Comparison of ENCODE assay signal across 1 cellular context in the genomic region with DNA sequence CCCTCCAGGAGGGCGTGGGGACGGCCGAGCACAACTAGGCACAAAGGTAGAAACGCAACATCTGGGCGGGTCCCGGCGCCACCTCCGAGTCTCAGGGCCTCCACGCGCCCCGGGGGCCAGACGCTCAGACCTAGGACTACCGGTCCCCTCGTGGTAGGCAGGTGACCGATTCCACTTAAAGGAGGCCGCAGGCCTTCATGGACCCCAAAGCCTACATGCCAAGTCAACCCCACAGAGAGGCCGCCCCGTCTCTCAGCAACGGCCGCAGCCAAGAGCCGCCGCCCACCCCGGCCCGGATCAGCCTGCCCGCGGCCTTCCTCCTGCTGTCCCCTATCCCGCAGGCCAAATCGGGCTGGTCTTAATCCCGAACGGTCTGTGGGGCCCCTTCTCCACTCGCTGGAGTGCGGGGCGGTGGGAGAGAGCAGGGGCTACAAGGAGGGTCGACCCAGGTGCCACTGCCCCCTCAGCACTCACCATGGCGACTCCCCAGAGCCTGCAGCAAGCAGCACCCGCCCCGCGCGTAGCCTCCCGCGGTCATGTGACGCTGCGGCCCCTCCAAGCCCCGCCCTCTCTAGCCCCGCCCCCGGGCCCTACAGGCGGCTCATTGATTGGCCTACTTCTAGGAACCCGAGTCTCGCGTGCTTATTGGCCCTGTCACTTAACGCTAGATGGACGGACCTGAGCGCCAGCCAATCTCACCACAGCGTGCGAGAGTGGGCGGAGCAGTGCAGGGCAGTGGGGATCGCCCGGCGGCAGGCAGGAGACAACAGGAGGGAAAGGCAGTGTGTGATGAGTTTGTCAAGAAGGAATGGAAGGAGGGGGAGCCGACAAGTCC.
A peak's percentile ranks its signal among the peaks of the same experiment; 100 is the strongest.
TF ChIP-seq lines count a peak whose summit lies in the region.

VPS35 (minus strand) TSS at position 522 of the 835 bp plus-strand sequence; CDS start at position 477, 45 bp downstream.

TF ChIP-seq in K562, 482 proteins besides CTCF, POLR2A, EP300 and RAD21 (continued from another document and continues in another):
- TF ChIP-seq CHD7 (IDR thresholded peaks at IDR 0.05; ENCODE audit: low read depth, low read length) (no peak), HMG20A (CRISPR knock-in tag; conservative IDR thresholded peaks at IDR 0.05) (no peak), ZZZ3 (IDR thresholded peaks at IDR 0.05) (no peak), SOX6 (IDR thresholded peaks at IDR 0.05) (no peak), ARID2 (IDR thresholded peaks at IDR 0.05) (no peak), SMARCB1 (IDR thresholded peaks at IDR 0.05; ENCODE audit: insufficient read length, low read depth) (no peak), ZNF41 (CRISPR knock-in tag; conservative IDR thresholded peaks at IDR 0.05) (0 out of 2 replicates have a peak, but pooled peaks have one; percentile 14), TEAD1 (CRISPR knock-in tag; IDR thresholded peaks at IDR 0.05) (peak in 1 of 2 experiments; percentile 14; a peak in 1 of 4 replicates), TEAD2 (tag; IDR thresholded peaks at IDR 0.05) (no peak), JUNB (CRISPR knock-in tag; conservative IDR thresholded peaks at IDR 0.05) (no peak), DACH1 (IDR thresholded peaks at IDR 0.05; ENCODE audit: partially characterized antibody) (no peak), MXI1 (IDR thresholded peaks at IDR 0.05; ENCODE audit: low read depth, low read length) (no peak; the same call in 1 of the 2 replicates), ETS2 (tag; IDR thresholded peaks at IDR 0.05; ENCODE audit: borderline replicate concordance, poor library complexity, severe bottlenecking) (no peak), ZNF140 (CRISPR knock-in tag; IDR thresholded peaks at IDR 0.05) (no peak), SAP30 (IDR thresholded peaks at IDR 0.05; ENCODE audit: borderline replicate concordance, insufficient read depth, low read depth, low read length, poor library complexity, severe bottlenecking) (peak; percentile 88), NR2F6 (CRISPR knock-in tag; IDR thresholded peaks at IDR 0.05) (no peak), USF1 (CRISPR knock-in tag; IDR thresholded peaks at IDR 0.05) (peak; percentile 95), SPI1 (IDR thresholded peaks at IDR 0.05; ENCODE audit: borderline replicate concordance, low read depth, low read length) (no peak), PHF8 (IDR thresholded peaks at IDR 0.05; ENCODE audit: borderline replicate concordance, low read length) (peak; percentile 68; the same call in 1 of the 2 replicates), ZNF318 (IDR thresholded peaks at IDR 0.05; ENCODE audit: borderline replicate concordance in 1 of 2, low read depth in 1 of 2) (no peak), HDAC3 (IDR thresholded peaks at IDR 0.05; ENCODE audit: borderline replicate concordance, partially characterized antibody) (no peak), STAT5B (CRISPR knock-in tag; IDR thresholded peaks at IDR 0.05) (no peak), U2AF2 (optimal IDR thresholded peaks at IDR 0.05; ENCODE audit: low read depth, low read length) (no peak), HIVEP1 (CRISPR knock-in tag; IDR thresholded peaks at IDR 0.05) (no peak), ZBTB34 (CRISPR knock-in tag; IDR thresholded peaks at IDR 0.05) (no peak), ZNF23 (CRISPR knock-in tag; IDR thresholded peaks at IDR 0.05) (no peak), FOXK1 (CRISPR knock-in tag; IDR thresholded peaks at IDR 0.05; ENCODE audit: borderline replicate concordance) (peak; percentile 59; the same call in 1 of the 2 replicates)
- TF ChIP-seq, protein P1, sequence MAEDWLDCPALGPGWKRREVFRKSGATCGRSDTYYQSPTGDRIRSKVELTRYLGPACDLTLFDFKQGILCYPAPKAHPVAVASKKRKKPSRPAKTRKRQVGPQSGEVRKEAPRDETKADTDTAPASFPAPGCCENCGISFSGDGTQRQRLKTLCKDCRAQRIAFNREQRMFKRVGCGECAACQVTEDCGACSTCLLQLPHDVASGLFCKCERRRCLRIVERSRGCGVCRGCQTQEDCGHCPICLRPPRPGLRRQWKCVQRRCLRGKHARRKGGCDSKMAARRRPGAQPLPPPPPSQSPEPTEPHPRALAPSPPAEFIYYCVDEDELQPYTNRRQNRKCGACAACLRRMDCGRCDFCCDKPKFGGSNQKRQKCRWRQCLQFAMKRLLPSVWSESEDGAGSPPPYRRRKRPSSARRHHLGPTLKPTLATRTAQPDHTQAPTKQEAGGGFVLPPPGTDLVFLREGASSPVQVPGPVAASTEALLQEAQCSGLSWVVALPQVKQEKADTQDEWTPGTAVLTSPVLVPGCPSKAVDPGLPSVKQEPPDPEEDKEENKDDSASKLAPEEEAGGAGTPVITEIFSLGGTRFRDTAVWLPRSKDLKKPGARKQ (CRISPR knock-in tag; IDR thresholded peaks at IDR 0.05): no peak
